ENCODE assay signal across 8 cellular contexts in genomic region chr9:112487799-112488345, GRCh38. TPM values are rescaled to one million over a fixed set of nuclear protein-coding genes. Genes with fewer than 3 reads are reported as not detected.
DNase-seq lines count a peak whose midpoint lies in the region; ATAC-seq and TF ChIP-seq lines count a peak whose summit lies in the region.

No MANE protein-coding gene starts in this region.

- H3K36me3 Mint-ChIP-seq in HFFc6 (ENCODE audit: low read depth): peaks cover 6% of the 10 kb centered on the region

- no peak for TF ChIP-seq POLR2A in adrenal gland (IDR thresholded peaks at IDR 0.05)

- POLR2A ChIA-PET in AG04450 (lab: Yijun Ruan, JAX): interaction anchor here (0.6 kb wide), 1 partner anchor 187 kb away, joined by 3 read pairs; no protein-coding TSS in a partner anchor

- no peaks in the 10 kb centered on the region for H3K36me3 ChIP-seq in adrenal gland (replicated peaks in 1 of 2)

- TF ChIP-seq CTCF in AG04450 (IDR thresholded peaks at IDR 0.05; ENCODE audit: low read depth, low read length) (no peak), HFFc6 (IDR thresholded peaks at IDR 0.05) (no peak), adrenal gland (IDR thresholded peaks at IDR 0.05) (no peak)

- DNase-seq in AG04450 (ENCODE audit: low read depth, low spot score) (no peak), HFFc6 (no peak), adrenal gland (no peak), kidney tubule cell (ENCODE audit: low spot score) (peak; percentile 26), Kasumi-1 (lab: John Stamatoyannopoulos, UW) (no peak)

- ATAC-seq in HG03565 (IDR thresholded peaks at IDR 0.05; ENCODE audit: unreplicated experiment) (no peak), HG02759 (IDR thresholded peaks at IDR 0.05; ENCODE audit: unreplicated experiment) (no peak)

- H3K27me3 ChIP-seq in AG04450 (ENCODE audit: control insufficient read depth, insufficient read depth, low read length) (no peaks in the 10 kb centered on the region), adrenal gland (no peaks in the 10 kb centered on the region)

- no peaks in the 10 kb centered on the region; the same call in 1 of the 2 replicates for H3K27me3 Mint-ChIP-seq in HFFc6 (ENCODE audit: insufficient read depth)

- no peaks in the 10 kb centered on the region for H3K9me3 Mint-ChIP-seq in HFFc6

- H3K27ac Mint-ChIP-seq in HFFc6: peak overlapping the region; percentile 77

- CTCF ChIA-PET in AG04450 (lab: Charles Lee): interaction anchor here (0.5 to 0.6 kb wide), 3 partner anchors 10 to 207 kb away, joined by 3 to 9 read pairs (median 3); no protein-coding TSS in a partner anchor

- intact Hi-C loops in adrenal gland (cut with DNase I): loop anchor here in 1 of 2 donors (10.0 kb wide), 1 partner anchor 207 kb away; no protein-coding TSS in a partner anchor

- H3K4me3 Mint-ChIP-seq in HFFc6: peak overlapping the region; percentile 99

- peaks cover 63% of the 10 kb centered on the region for H3K4me1 Mint-ChIP-seq in HFFc6 (ENCODE audit: low read depth)

- H3K27ac ChIP-seq in AG04450 (ENCODE audit: low read depth, low read length): no peak overlapping the region
- H3K27ac ChIP-seq in adrenal gland: peak overlapping the region; percentile 47 to 90 (median 71)
- peak overlapping the region; percentile 48 for H3K27ac ChIP-seq in temporal lobe (ENCODE audit: low read depth, low read length)

- peak overlapping the region; percentile 72 for H3K4me3 ChIP-seq in AG04450 (ENCODE audit: low read depth, low read length)
- H3K4me3 ChIP-seq in adrenal gland: peak overlapping the region in 3 of 4 donors; percentile 74 to 97 (median 74)

- H3K4me1 ChIP-seq in adrenal gland (replicated peaks in 1 of 2): peaks cover 36 to 44% of the 10 kb centered on the region in 2 donors

- 8 to 19% (median 10%) methylated on average over 11 of the region's 11 CpGs for WGBS in adrenal gland, 4 donors

- H3K9me3 ChIP-seq in AG04450 (ENCODE audit: control insufficient read depth, insufficient read depth, low read length) (no peaks in the 10 kb centered on the region), adrenal gland (replicated peaks in 1 of 3) (no peaks in the 10 kb centered on the region)

RNA-seq across cellular contexts. Expression of gene KIAA1958, which starts 1.2 kb away (rescaled TPM):
- polyA plus RNA-seq in AG04450 (2011; rRNA removed) (0.88 and 1.1 TPM in 2 replicates), adrenal gland (10 to 100 TPM in 1 of 3 donors, 1 to 10 TPM in 2; 3.5 to 11.6 (median 7.3) TPM)
- polyA minus RNA-seq in AG04450 (2011; rRNA and poly(A)+ RNA removed): 11.7 and 14.4 TPM in 2 replicates
- 1 to 10 TPM; 3.5 to 9.7 (median 4.5) TPM for total RNA-seq in HFFc6 (2021; fragmentation: NEBNext Ultra II Directional; extraction: Animal tissue kit (Norgen Biotek cat#: 25700))
- total RNA-seq in adrenal gland (10 to 100 TPM; 17.0 to 67.2 (median 39.9) TPM), temporal lobe (15.2 TPM)
